In genomic region chr16:57645691-57646387, GRCh38 we compare ENCODE assay signal across 11 cellular contexts. TPM values are rescaled to one million over a fixed set of nuclear protein-coding genes. Genes with fewer than 3 reads are reported as not detected.
A peak's percentile ranks its signal among the peaks of the same experiment; 100 is the strongest.
DNase-seq lines count a peak whose midpoint lies in the region; ATAC-seq, FAIRE-seq and TF ChIP-seq lines count a peak whose summit lies in the region.
"Had no signal": no experiment of that assay in that cellular context is flagged by ENCODE, and none has a peak within 500 bp of the region (broad histone marks: within the 10 kb centered on the region; RNA-seq: fewer than 3 reads in every experiment).

No MANE protein-coding gene starts in this region.

- H3K4me1 ChIP-seq in RWPE2 (ENCODE audit: insufficient read depth, poor library complexity, severe bottlenecking) (peaks cover 33% of the 10 kb centered on the region), gastroesophageal sphincter (peaks cover 0 to 42% (median 4%) of the 10 kb centered on the region in 3 donors), psoas muscle (no peaks in the 10 kb centered on the region)

- H3K4me3 Mint-ChIP-seq in Calu3 (ENCODE audit: low read depth, unreplicated experiment), result no peak overlapping the region

- ATAC-seq in RWPE2 (ENCODE audit: low read depth) (peak; percentile 39), gastroesophageal sphincter (peak; percentile 57), psoas muscle (peak; percentile 31 to 64 (median 34)), GM18858 (IDR thresholded peaks at IDR 0.05; ENCODE audit: unreplicated experiment) (no peak), GM18861 (IDR thresholded peaks at IDR 0.05; ENCODE audit: unreplicated experiment) (no peak)

- TF ChIP-seq POLR2A in gastroesophageal sphincter (IDR thresholded peaks at IDR 0.05), result no peak

- WGBS in gastroesophageal sphincter (ENCODE audit: low coverage in 1 of 2), 2 donors, result 53 to 64% methylated on average over 5 to 9 of the region's 24 CpGs
- 30 to 38% (median 32%) methylated on average over 24 of the region's 24 CpGs for WGBS in psoas muscle, 3 donors

- TF ChIP-seq EP300 in gastroesophageal sphincter (IDR thresholded peaks at IDR 0.05), result no peak

- H3K27ac ChIP-seq in RWPE2 (ENCODE audit: poor library complexity, severe bottlenecking) (peak overlapping the region; percentile 62), gastroesophageal sphincter (peak overlapping the region in 3 of 4 donors; percentile 63 to 66 (median 65)), psoas muscle (peak overlapping the region; percentile 53)
- H3K27ac ChIP-seq: VCaP had no signal

- no peak for FAIRE-seq in frontal cortex (lab: Jason Lieb, UNC)

- H3K27me3 ChIP-seq in RWPE2 (ENCODE audit: insufficient read depth, poor library complexity, severe bottlenecking) (no peaks in the 10 kb centered on the region), gastroesophageal sphincter (peaks cover 37% of the 10 kb centered on the region), psoas muscle (ENCODE audit: insufficient read depth in 3 of 3, low read length in 2 of 3) (peaks cover 0 to 5% (median 0%) of the 10 kb centered on the region in 3 donors)

- TF ChIP-seq CTCF in Calu3 (IDR thresholded peaks at IDR 0.05; ENCODE audit: unreplicated experiment) (no peak), RWPE2 (IDR thresholded peaks at IDR 0.05; ENCODE audit: poor library complexity, severe bottlenecking) (no peak), gastroesophageal sphincter (IDR thresholded peaks at IDR 0.05) (no peak), psoas muscle (IDR thresholded peaks at IDR 0.05) (no peak)

- peak overlapping the region; percentile 21 for H3K27ac Mint-ChIP-seq in Calu3 (ENCODE audit: unreplicated experiment)

- H3K9me3 Mint-ChIP-seq in Calu3 (ENCODE audit: low read depth, unreplicated experiment), result no peaks in the 10 kb centered on the region

- peaks cover 21% of the 10 kb centered on the region for H3K4me1 Mint-ChIP-seq in Calu3 (ENCODE audit: low read depth, unreplicated experiment)

- no peaks in the 10 kb centered on the region for H3K27me3 Mint-ChIP-seq in Calu3 (ENCODE audit: unreplicated experiment)

- no peak for DNase-seq in Calu3
- no peak for DNase-seq in RWPE2 (ENCODE audit: low spot score)
- DNase-seq in psoas muscle, result peak; percentile 52 to 76
- no peak for DNase-seq in frontal cortex (ENCODE audit: low spot score in 2 of 2)
- DNase-seq in superior temporal gyrus (ENCODE audit: extremely low spot score), result no peak
- DNase-seq: amniotic stem cell, NCI-H526 treated with DMSO at 0.1 percent for 48 hours had no signal

- intact Hi-C loops in Calu3 (cut with micrococcal nuclease; ENCODE audit: unreplicated experiment), result no loop called here
- intact Hi-C loops in psoas muscle (cut with DNase I), result loop anchor here (5.0 kb wide), 2 partner anchors 54 to 69 kb away; no protein-coding TSS in a partner anchor

- H3K36me3 ChIP-seq in RWPE2 (ENCODE audit: low read depth) (peaks cover 55% of the 10 kb centered on the region), gastroesophageal sphincter (no peaks in the 10 kb centered on the region), psoas muscle (ENCODE audit: insufficient read depth in 1 of 2, low read depth in 1 of 2) (no peaks in the 10 kb centered on the region)

- no TSS peak for BruUV-seq in Calu3 (replicated peaks; lab: Mats Ljungman, UMichigan)

- H3K4me3 ChIP-seq in RWPE2 (ENCODE audit: severe bottlenecking), result no peak overlapping the region
- H3K4me3 ChIP-seq in gastroesophageal sphincter, result no peak overlapping the region
- no peak overlapping the region for H3K4me3 ChIP-seq in psoas muscle

- H3K36me3 Mint-ChIP-seq in Calu3 (ENCODE audit: insufficient read depth, unreplicated experiment), result peaks cover 44% of the 10 kb centered on the region

- H3K9me3 ChIP-seq in RWPE2 (ENCODE audit: severe bottlenecking), result no peaks in the 10 kb centered on the region
- H3K9me3 ChIP-seq in gastroesophageal sphincter, result no peaks in the 10 kb centered on the region
- H3K9me3 ChIP-seq in psoas muscle, result no peaks in the 10 kb centered on the region

- CTCF ChIA-PET in Calu3 (lab: Charles Lee), result interaction anchor here (0.5 to 6.2 kb wide), 6 partner anchors 8 to 93 kb away, joined by 3 to 38 read pairs (median 5); partner anchors contain the start of gene ADGRG1

RNA-seq across cellular contexts. Expression of gene ADGRG1, which starts 17.4 kb away (rescaled TPM):
- total RNA-seq in Calu3 (2022) (269 and 278 TPM in 2 replicates), gastroesophageal sphincter (10 to 100 TPM in 2 of 4 donors, 1 to 10 TPM in 2; 7.0 to 20.1 (median 12.6) TPM), psoas muscle (10 to 100 TPM; 14.2 to 19.4 (median 15.7) TPM), frontal cortex (19.6 TPM)
- 10 to 100 TPM in 1 of 3 donors, 1 to 10 TPM in 2; 5.3 to 10.4 (median 7.4) TPM for polyA plus RNA-seq in psoas muscle

RNA-seq across cellular contexts. Expression of gene ADGRG3, which starts 22.3 kb away (rescaled TPM):
- total RNA-seq in Calu3 (2022) (not detected in 2 replicates), gastroesophageal sphincter (1 to 10 TPM in 3 of 4 donors, under 1 TPM in 1; 0.31 to 7.4 (median 2.2) TPM), psoas muscle (under 1 TPM; 0.19 to 0.57 (median 0.31) TPM), frontal cortex (not detected)
- polyA plus RNA-seq in psoas muscle, result under 1 TPM; 0.16 to 0.37 (median 0.31) TPM

RNA-seq across cellular contexts. Expression of gene DRC7, which starts 48.8 kb away (rescaled TPM):
- not detected in 2 replicates for total RNA-seq in Calu3 (2022)
- total RNA-seq in gastroesophageal sphincter, result under 1 TPM in 1 of 4 donors, not detected in 3; 0.15 TPM
- total RNA-seq in psoas muscle, result not detected
- not detected for polyA plus RNA-seq in psoas muscle
- under 0.01 TPM for total RNA-seq in frontal cortex

Comparison
In these comparisons a context has a peak if more than half of its experiments do, and no peak if none do; other contexts are left out.
1. DNase-seq: peak in psoas muscle (2 of 2); none in Calu3 (single experiment), RWPE2 (single experiment), frontal cortex (0 of 2) and superior temporal gyrus (single experiment).
2. ATAC-seq: peak in RWPE2 (single experiment), gastroesophageal sphincter (single experiment) and psoas muscle (4 of 4); none in GM18858 (single experiment) and GM18861 (single experiment).
3. RNA of gene ADGRG1, which starts 17.4 kb away (total RNA-seq): 269 to 278 TPM in Calu3; 19.6 TPM in frontal cortex (single experiment), 14.2 to 19.4 TPM in psoas muscle and 7.0 to 20.1 TPM in gastroesophageal sphincter; every median in the first group is over 10 times any median in the second.
4. Peak in every context shown above with its lines, with median percentiles within 50 percentile points of each other: H3K27ac ChIP-seq.